Comparison of ENCODE assay signal across 33 cellular contexts in genomic region chr19:49651871-49652722, GRCh38.
"Had no signal": no experiment of that assay in that cellular context is flagged by ENCODE, and none has a peak within 500 bp of the region (broad histone marks: within the 10 kb centered on the region; RNA-seq: fewer than 3 reads in every experiment).

No MANE protein-coding gene starts in this region.

- H3K4me3 Mint-ChIP-seq: activated B cell treated with CpG ODN at 0.5 μM for 24 hours; activated CD8-positive, alpha-beta T cell treated with anti-CD3 and anti-CD28 coated beads for 36 hours; activated naive CD8-positive, alpha-beta T cell; activated T-cell treated with anti-CD3 and anti-CD28 coated beads, Interleukin-2, amount 50 U/mL, for 4 hours; activated T-helper 17 cell treated with anti-CD3 and anti-CD28 coated beads, Interleukin-2, amount 50 U/mL, for 72 hours; central memory CD8-positive, alpha-beta T cell; dendritic cell treated with granulocyte-macrophage colony-stimulating factor and Interleukin-4, amounts not matched to agents 40 ng/mL and 50 ng/mL, for 4 days; endodermal cell; T-helper 2 cell treated with Interferon-gamma antibody and Interleukin-4, amounts not matched to agents 5 μg/mL and 100 μg/mL, for 36 hours had no signal

- DNase-seq: activated B cell treated with CpG ODN at 0.5 μM for 24 hours; activated CD4-positive, alpha-beta T cell treated with anti-CD3 and anti-CD28 coated beads for 48 hours; activated CD4-positive, alpha-beta T cell treated with anti-CD3 and anti-CD28 coated beads, Interleukin-2, amount 50 U/mL, for 1 hour; activated CD4-positive, alpha-beta T cell treated with anti-CD3 and anti-CD28 coated beads, Interleukin-2, amount 50 U/mL, for 48 hours; activated CD8-positive, alpha-beta memory T cell treated with anti-CD3 and anti-CD28 coated beads for 24 hours; activated CD8-positive, alpha-beta T cell treated with anti-CD3 and anti-CD28 coated beads for 36 hours; activated effector memory CD4-positive, alpha-beta T cell treated with Interleukin-2 at 50 U/mL for 16 hours; activated gamma-delta T cell treated with Interleukin-2 at 50 U/mL for 16 hours; activated naive CD4-positive, alpha-beta T cell treated with anti-CD3 and anti-CD28 coated beads, Interleukin-2, amount 50 U/mL, for 16 hours; activated naive CD4-positive, alpha-beta T cell treated with Interleukin-2 at 50 U/mL for 16 hours; activated T-cell treated with anti-CD3 and anti-CD28 coated beads, Interleukin-2, amount 50 U/mL, for 4 hours; amniotic stem cell; anterior cingulate cortex; brain microvascular endothelial cell; dorsolateral prefrontal cortex; effector memory CD4-positive, alpha-beta T cell; endodermal cell; foreskin fibroblast; head of caudate nucleus; T-helper 17 cell; T1000; WERI-Rb-1 had no signal

- H3K4me1 Mint-ChIP-seq: activated T-helper 17 cell treated with anti-CD3 and anti-CD28 coated beads, Interleukin-2, amount 50 U/mL, for 72 hours; central memory CD8-positive, alpha-beta T cell; endodermal cell had no signal

- H3K9me3 Mint-ChIP-seq: activated B cell treated with CpG ODN at 0.5 μM for 24 hours; activated CD8-positive, alpha-beta T cell treated with anti-CD3 and anti-CD28 coated beads for 36 hours; activated T-cell treated with anti-CD3 and anti-CD28 coated beads, Interleukin-2, amount 50 U/mL, for 4 hours; activated T-helper 17 cell treated with anti-CD3 and anti-CD28 coated beads, Interleukin-2, amount 50 U/mL, for 72 hours; central memory CD8-positive, alpha-beta T cell; dendritic cell treated with granulocyte-macrophage colony-stimulating factor and Interleukin-4, amounts not matched to agents 40 ng/mL and 50 ng/mL, for 4 days; endodermal cell; T-helper 2 cell treated with Interferon-gamma antibody and Interleukin-4, amounts not matched to agents 5 μg/mL and 100 μg/mL, for 36 hours had no signal

- H3K36me3 Mint-ChIP-seq: activated naive CD8-positive, alpha-beta T cell had no signal

- FAIRE-seq: astrocyte, bronchial epithelial cell, frontal cortex had no signal

- H3K27ac Mint-ChIP-seq: activated B cell treated with CpG ODN at 0.5 μM for 24 hours; activated CD8-positive, alpha-beta T cell treated with anti-CD3 and anti-CD28 coated beads for 36 hours; activated naive CD8-positive, alpha-beta T cell; activated T-helper 17 cell treated with anti-CD3 and anti-CD28 coated beads, Interleukin-2, amount 50 U/mL, for 72 hours; dendritic cell treated with granulocyte-macrophage colony-stimulating factor and Interleukin-4, amounts not matched to agents 40 ng/mL and 50 ng/mL, for 4 days; endodermal cell; T-helper 17 cell; T-helper 2 cell treated with Interferon-gamma antibody and Interleukin-4, amounts not matched to agents 5 μg/mL and 100 μg/mL, for 36 hours had no signal

- H3K27me3 ChIP-seq: brain microvascular endothelial cell, dorsolateral prefrontal cortex had no signal

- H3K27ac ChIP-seq: brain microvascular endothelial cell, coronary artery, dorsolateral prefrontal cortex, WERI-Rb-1 had no signal

- H3K27me3 Mint-ChIP-seq: activated B cell treated with CpG ODN at 0.5 μM for 24 hours; activated CD8-positive, alpha-beta T cell treated with anti-CD3 and anti-CD28 coated beads for 36 hours; activated naive CD8-positive, alpha-beta T cell; activated T-helper 17 cell treated with anti-CD3 and anti-CD28 coated beads, Interleukin-2, amount 50 U/mL, for 72 hours; central memory CD8-positive, alpha-beta T cell; dendritic cell treated with granulocyte-macrophage colony-stimulating factor and Interleukin-4, amounts not matched to agents 40 ng/mL and 50 ng/mL, for 4 days; T-helper 17 cell had no signal

- H3K4me3 ChIP-seq: coronary artery, dorsolateral prefrontal cortex had no signal

- ATAC-seq: activated CD4-positive, CD25-positive, alpha-beta regulatory T cell treated with anti-CD3 and anti-CD28 coated beads, Interleukin-2, amount 50 U/mL, for 24 hours; activated CD8-positive, alpha-beta T cell treated with anti-CD3 and anti-CD28 coated beads for 36 hours; activated T-cell treated with anti-CD3 and anti-CD28 coated beads, Interleukin-2, amount 50 U/mL, for 4 hours; activated T-helper 17 cell treated with anti-CD3 and anti-CD28 coated beads, Interleukin-2, amount 50 U/mL, for 72 hours; esophagus mucosa; T-helper 17 cell had no signal
